16 cellular contexts compared by ENCODE assay signal in the genomic region with DNA sequence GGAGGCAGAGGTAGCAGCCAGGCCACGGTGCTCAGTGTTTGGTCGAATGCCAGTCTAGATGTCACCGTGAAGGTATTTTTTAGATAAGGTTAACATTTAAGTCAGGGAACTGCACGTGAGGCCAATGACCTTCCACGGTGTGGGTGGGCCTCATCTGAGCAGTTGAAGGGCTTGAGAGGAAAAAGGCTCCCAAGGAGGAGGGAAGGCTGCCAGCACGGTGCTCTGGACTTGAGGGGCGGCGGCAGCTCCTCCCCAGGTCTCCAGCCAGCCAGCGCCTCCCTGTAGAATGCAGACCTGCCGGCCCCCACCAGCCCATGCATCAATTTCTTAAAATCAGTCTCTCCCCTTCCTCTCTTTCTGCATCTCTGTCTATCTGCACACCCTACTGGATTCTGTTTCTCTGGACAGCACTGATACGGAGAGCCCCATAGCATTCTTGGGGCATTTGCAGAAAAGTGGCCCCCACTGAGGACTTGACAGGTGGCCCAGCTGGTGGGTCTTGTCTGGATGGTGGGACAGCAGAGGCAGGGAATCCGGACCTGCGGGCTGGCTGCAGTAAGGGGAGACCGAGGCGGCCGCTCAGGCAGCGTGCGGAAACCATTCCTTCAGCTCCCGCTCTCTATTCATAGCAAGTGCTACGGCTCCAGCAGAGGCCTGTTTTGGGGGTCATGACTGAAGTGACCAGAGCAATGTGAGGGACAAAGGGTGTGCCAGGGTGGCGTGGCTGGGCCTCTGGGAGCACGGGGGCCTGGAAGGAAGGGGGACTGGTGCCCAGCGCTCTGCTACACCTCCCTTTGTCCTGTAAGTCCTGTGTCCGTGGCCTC. TPM values are rescaled to one million over a fixed set of nuclear protein-coding genes. Genes with fewer than 3 reads are reported as not detected.
DNase-seq lines count a peak whose midpoint lies in the region; ATAC-seq, FAIRE-seq and TF ChIP-seq lines count a peak whose summit lies in the region.
"Had no signal": no experiment of that assay in that cellular context is flagged by ENCODE, and none has a peak within 500 bp of the region (broad histone marks: within the 10 kb centered on the region; RNA-seq: fewer than 3 reads in every experiment).

No MANE protein-coding gene starts in this region.

- H3K4me3 ChIP-seq in PC-3 (ENCODE audit: low read length) (no peak overlapping the region), kidney (ENCODE audit: low read length in 2 of 2) (no peak overlapping the region), psoas muscle (no peak overlapping the region)
- H3K4me3 ChIP-seq: GM12878, HAP-1 had no signal

- H3K9ac ChIP-seq in PC-3 (ENCODE audit: low read length) (no peak overlapping the region), kidney (ENCODE audit: low read length in 2 of 2) (no peak overlapping the region)

- no peaks in the 10 kb centered on the region for H3F3A ChIP-seq in PC-3 (ENCODE audit: low read length, unreplicated experiment)

- CTCF ChIA-PET in PC-3 (lab: Charles Lee): no interaction called here

- intact Hi-C loops in PC-3 (cut with micrococcal nuclease): no loop called here
- intact Hi-C loops in kidney (cut with DNase I): no loop called here
- intact Hi-C loops in psoas muscle (cut with DNase I): no loop called here

- 82 to 85% (median 83%) methylated on average over 23 to 24 of the region's 24 CpGs for WGBS in psoas muscle, 3 donors

- peak; percentile 51 for DNase-seq in activated effector memory CD4-positive, alpha-beta T cell treated with anti-CD3 and anti-CD28 coated beads, Interleukin-2, amount 50 U/mL, for 16 hours
- no peak for DNase-seq in activated effector memory CD4-positive, alpha-beta T cell treated with Interleukin-2 at 50 U/mL for 16 hours
- DNase-seq in PC-3 (no peak), kidney (peak; percentile 61), psoas muscle (peak in 1 of 2 donors; percentile 10), SIG-M5 (lab: John Stamatoyannopoulos, UW) (no peak)
- no peak for DNase-seq in central memory CD4-positive, alpha-beta T cell
- DNase-seq in stimulated activated CD4-positive, alpha-beta T cell treated with anti-CD3 and anti-CD28 coated beads, Interleukin-12 subunit alpha, Interleukin-12 subunit beta, amount 100 ng/mL, for 4 hours: no peak
- DNase-seq: CD4-positive, CD25-positive, alpha-beta regulatory T cell; IMR-90; NCI-H1436; NCI-H2081 had no signal

- peaks cover 8% of the 10 kb centered on the region; the same call in 1 of the 2 replicates for H3K4me1 ChIP-seq in PC-3 (ENCODE audit: insufficient read depth, low read length)
- H3K4me1 ChIP-seq in kidney (ENCODE audit: control insufficient read depth in 1 of 2, insufficient read depth in 1 of 2, low read depth in 1 of 2, low read length in 2 of 2): no peaks in the 10 kb centered on the region
- H3K4me1 ChIP-seq in psoas muscle: peaks cover 17% of the 10 kb centered on the region
- H3K4me1 ChIP-seq: HAP-1 had no signal

- no peak overlapping the region for H3K27ac ChIP-seq in PC-3 (ENCODE audit: low read length)
- H3K27ac ChIP-seq in kidney (ENCODE audit: low read depth in 2 of 2, low read length in 2 of 2): no peak overlapping the region
- H3K27ac ChIP-seq in psoas muscle: peak overlapping the region; percentile 72

- H3K36me3 ChIP-seq in PC-3 (ENCODE audit: low read depth, low read length): no peaks in the 10 kb centered on the region
- no peaks in the 10 kb centered on the region for H3K36me3 ChIP-seq in kidney (ENCODE audit: control insufficient read depth in 1 of 2, insufficient read depth in 2 of 2, low read length in 2 of 2)
- H3K36me3 ChIP-seq in psoas muscle (ENCODE audit: insufficient read depth in 1 of 2, low read depth in 1 of 2): no peaks in the 10 kb centered on the region
- H3K36me3 ChIP-seq: HAP-1 had no signal

- H3K4me2 ChIP-seq in PC-3 (ENCODE audit: low read length): 0 out of 2 replicates have a peak overlapping the region, but pooled peaks have one; percentile 61

- ATAC-seq in PC-3: no peak
- no peak for ATAC-seq in psoas muscle

- H4K20me1 ChIP-seq in PC-3 (ENCODE audit: low read length): no peaks in the 10 kb centered on the region

- H3K27me3 ChIP-seq in PC-3 (ENCODE audit: low read length): no peaks in the 10 kb centered on the region
- no peaks in the 10 kb centered on the region for H3K27me3 ChIP-seq in psoas muscle (ENCODE audit: insufficient read depth in 3 of 3, low read length in 2 of 3)

- no peaks in the 10 kb centered on the region for H3K9me3 ChIP-seq in PC-3 (ENCODE audit: low read length)
- H3K9me3 ChIP-seq in kidney (ENCODE audit: control insufficient read depth in 1 of 2, low read length in 2 of 2): no peaks in the 10 kb centered on the region
- no peaks in the 10 kb centered on the region for H3K9me3 ChIP-seq in psoas muscle

- FAIRE-seq in kidney (lab: Jason Lieb, UNC): no peak
- FAIRE-seq: A204.1, GM12878, GM18507 had no signal

- no peaks in the 10 kb centered on the region for H3K9me2 ChIP-seq in PC-3 (replicated peaks; ENCODE audit: low read length)

- no TSS peak for BruUV-seq in PC-3 (replicated peaks; lab: Mats Ljungman, UMichigan)

- no peaks in the 10 kb centered on the region for H3K79me2 ChIP-seq in PC-3 (ENCODE audit: low read length)

- no peak overlapping the region for H2AFZ ChIP-seq in PC-3 (ENCODE audit: low read length)

- POLR2A ChIA-PET in PC-3 (lab: Charles Lee; ENCODE audit: unreplicated experiment): no interaction called here

- no peak for TF ChIP-seq CTCF in PC-3 (conservative IDR thresholded peaks at IDR 0.05; ENCODE audit: low read depth, low read length)
- no peak for TF ChIP-seq CTCF in kidney (IDR thresholded peaks at IDR 0.05; ENCODE audit: borderline replicate concordance, extremely low read depth, insufficient read depth)
- TF ChIP-seq CTCF in psoas muscle (IDR thresholded peaks at IDR 0.05): no peak

RNA-seq across cellular contexts. Expression of gene RGS12, which starts 7.9 kb away (rescaled TPM):
- total RNA-seq in PC-3 (2014; rRNA removed): 10.3 and 13.8 TPM in 2 replicates
- total RNA-seq in kidney: 35.5 TPM
- polyA plus RNA-seq in kidney (ENCODE audit: insufficient read depth, low read depth, low replicate concordance): 18.0 TPM
- 10 to 100 TPM; 13.9 to 29.0 (median 17.8) TPM for total RNA-seq in psoas muscle
- polyA plus RNA-seq in psoas muscle: 10 to 100 TPM in 2 of 3 donors, 1 to 10 TPM in 1; 7.5 to 20.1 (median 15.6) TPM

RNA-seq across cellular contexts. Expression of gene MSANTD1, which starts 36.0 kb away (rescaled TPM):
- total RNA-seq in PC-3 (2014; rRNA removed) (0.77 and 1.3 TPM in 2 replicates), kidney (0.91 TPM), psoas muscle (under 1 TPM; 0.25 to 0.94 (median 0.70) TPM)
- polyA plus RNA-seq in kidney (ENCODE audit: insufficient read depth, low read depth, low replicate concordance) (not detected), psoas muscle (under 1 TPM; 0.11 to 0.34 (median 0.27) TPM)

Comparison
In these comparisons a context has a peak if more than half of its experiments do, and no peak if none do; other contexts are left out.
1. DNase-seq: peak in activated effector memory CD4-positive, alpha-beta T cell treated with anti-CD3 and anti-CD28 coated beads, Interleukin-2, amount 50 U/mL, for 16 hours (single experiment) and kidney (single experiment); none in activated effector memory CD4-positive, alpha-beta T cell treated with Interleukin-2 at 50 U/mL for 16 hours (single experiment), PC-3 (single experiment), SIG-M5 (single experiment), central memory CD4-positive, alpha-beta T cell (single experiment) and stimulated activated CD4-positive, alpha-beta T cell treated with anti-CD3 and anti-CD28 coated beads, Interleukin-12 subunit alpha, Interleukin-12 subunit beta, amount 100 ng/mL, for 4 hours (single experiment).